Comparison of ENCODE assay signal across 13 cellular contexts in the genomic region with DNA sequence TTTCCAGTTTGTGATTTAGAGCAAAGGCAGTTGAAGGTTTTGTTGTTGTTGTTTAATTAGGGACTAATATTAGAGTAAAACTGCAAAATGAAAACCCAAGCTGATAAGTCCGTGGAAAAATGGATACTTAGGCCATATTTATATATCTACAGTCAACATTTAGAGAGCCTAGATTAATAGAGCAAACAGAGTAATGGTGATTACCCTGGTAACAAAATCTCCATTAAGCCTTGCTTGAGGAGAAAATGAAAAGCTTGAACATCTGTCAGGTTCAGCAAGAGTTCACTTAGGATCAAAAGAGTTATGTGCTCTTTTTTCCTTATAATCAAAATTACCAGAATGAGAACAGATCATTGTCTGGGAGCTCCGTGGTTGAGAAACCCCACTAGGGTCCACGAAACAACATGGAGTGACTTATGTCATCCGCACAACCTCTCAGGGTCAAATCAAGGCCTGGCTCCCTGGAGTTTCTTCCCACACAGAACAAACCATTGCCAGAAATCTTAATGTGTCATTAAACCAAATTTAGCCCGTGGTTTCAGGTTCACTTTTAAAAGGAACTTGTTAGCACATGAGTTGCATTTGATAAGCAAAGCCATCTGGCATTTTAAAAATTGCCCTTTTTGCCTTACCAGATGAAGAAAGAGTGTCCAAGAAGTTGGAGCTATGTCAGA.
"Had no signal": no experiment of that assay in that cellular context is flagged by ENCODE, and none has a peak within 500 bp of the region (broad histone marks: within the 10 kb centered on the region; RNA-seq: fewer than 3 reads in every experiment).

No MANE protein-coding gene starts in this region.

- FAIRE-seq: TTC549 had no signal

- H3K27me3 Mint-ChIP-seq: activated naive CD8-positive, alpha-beta T cell treated with anti-CD3 and anti-CD28 coated beads for 36 hours; natural killer cell treated with Interleukin-12 subunit alpha and Interleukin-12 subunit beta and Interleukin-15 and Interleukin-18, amount 100 ng/mL, for 72 hours had no signal

- H3K4me3 Mint-ChIP-seq: activated naive CD8-positive, alpha-beta T cell treated with anti-CD3 and anti-CD28 coated beads for 36 hours; natural killer cell treated with Interleukin-12 subunit alpha and Interleukin-12 subunit beta and Interleukin-15 and Interleukin-18, amount 100 ng/mL, for 72 hours had no signal

- H3K4me1 Mint-ChIP-seq: activated naive CD8-positive, alpha-beta T cell treated with anti-CD3 and anti-CD28 coated beads for 36 hours had no signal

- H3K27ac Mint-ChIP-seq: activated naive CD8-positive, alpha-beta T cell treated with anti-CD3 and anti-CD28 coated beads for 36 hours; natural killer cell treated with Interleukin-12 subunit alpha and Interleukin-12 subunit beta and Interleukin-15 and Interleukin-18, amount 100 ng/mL, for 72 hours had no signal

- ATAC-seq: natural killer cell treated with Interleukin-12 subunit alpha and Interleukin-12 subunit beta and Interleukin-15 and Interleukin-18, amount 100 ng/mL, for 72 hours had no signal

- H3K9me3 Mint-ChIP-seq: activated naive CD8-positive, alpha-beta T cell treated with anti-CD3 and anti-CD28 coated beads for 36 hours had no signal

- DNase-seq: activated CD4-positive, alpha-beta T cell treated with anti-CD3 and anti-CD28 coated beads, Interleukin-2, amount 50 U/mL, for 1 hour; activated gamma-delta T cell; activated naive CD8-positive, alpha-beta T cell treated with anti-CD3 and anti-CD28 coated beads for 36 hours; activated T-cell treated with anti-CD3 and anti-CD28 coated beads, Interleukin-2, amount 50 U/mL, for 1 hour; aorta; dorsolateral prefrontal cortex; left cardiac atrium; stimulated activated CD4-positive, alpha-beta T cell treated with anti-CD3 and anti-CD28 coated beads, Interleukin-12 subunit alpha, Interleukin-12 subunit beta, amount 100 ng/mL, for 4 hours; stimulated activated naive CD4-positive, alpha-beta T cell; substantia nigra; trophoblast cell had no signal

- H3K36me3 Mint-ChIP-seq: activated naive CD8-positive, alpha-beta T cell treated with anti-CD3 and anti-CD28 coated beads for 36 hours; natural killer cell treated with Interleukin-12 subunit alpha and Interleukin-12 subunit beta and Interleukin-15 and Interleukin-18, amount 100 ng/mL, for 72 hours had no signal
